ENCODE assay signal across 7 cellular contexts in genomic region chr5:177431317-177432142, GRCh38. TPM values are rescaled to one million over a fixed set of nuclear protein-coding genes. Genes with fewer than 3 reads are reported as not detected.
DNase-seq lines count a peak whose midpoint lies in the region; ATAC-seq and TF ChIP-seq lines count a peak whose summit lies in the region.

No MANE protein-coding gene starts in this region.

- H3K9me3 Mint-ChIP-seq in endodermal cell, result no peaks in the 10 kb centered on the region

- H3K27ac ChIP-seq in endodermal cell (ENCODE audit: low read depth, low read length), result no peak overlapping the region

- H3K4me1 ChIP-seq in endodermal cell (ENCODE audit: control insufficient read depth, insufficient read depth, low read length), result no peaks in the 10 kb centered on the region

- H3K27me3 Mint-ChIP-seq in endodermal cell (ENCODE audit: insufficient read depth), result no peaks in the 10 kb centered on the region

- no peak overlapping the region for H3K27ac Mint-ChIP-seq in endodermal cell

- H3K36me3 Mint-ChIP-seq in endodermal cell (ENCODE audit: low read depth), result peaks cover 24% of the 10 kb centered on the region

- no peak overlapping the region for H3K9ac ChIP-seq in endodermal cell (ENCODE audit: extremely low read depth, low read length, poor library complexity, severe bottlenecking)

- intact Hi-C loops in Right ventricle myocardium superior (cut with DNase I), result no loop called here

- no peak overlapping the region for H3K4me3 Mint-ChIP-seq in endodermal cell

- no peak for TF ChIP-seq CTCF in foreskin fibroblast (IDR thresholded peaks at IDR 0.05; ENCODE audit: low read depth, low read length)
- no peak for TF ChIP-seq CTCF in endodermal cell (conservative IDR thresholded peaks at IDR 0.05)

- H3K4me3 ChIP-seq in foreskin fibroblast (ENCODE audit: low read depth in 1 of 2, low read length in 2 of 2) (no peak overlapping the region), endodermal cell (ENCODE audit: low read length) (no peak overlapping the region)

- H3K4me1 Mint-ChIP-seq in endodermal cell, result peaks cover 6% of the 10 kb centered on the region

- peak; percentile 27 to 35 for DNase-seq in activated CD4-positive, alpha-beta T cell treated with anti-CD3 and anti-CD28 coated beads, Interleukin-2, amount 50 U/mL, for 4 hours
- peak; percentile 67 for DNase-seq in Right ventricle myocardium superior
- DNase-seq in stimulated activated naive CD8-positive, alpha-beta T cell treated with anti-CD3 and anti-CD28 coated beads, Interleukin-15, Interleukin-2, amounts not matched to agents 100 U/mL and 50 U/mL, for 24 hours, result peak; percentile 84
- DNase-seq in foreskin fibroblast, result no peak
- DNase-seq in endodermal cell, result no peak

- H3K27me3 ChIP-seq in endodermal cell (ENCODE audit: control insufficient read depth, insufficient read depth, low read length, poor library complexity, severe bottlenecking), result no peaks in the 10 kb centered on the region

- no peaks in the 10 kb centered on the region for H3K9me3 ChIP-seq in endodermal cell (ENCODE audit: control insufficient read depth, low read length)

- peaks cover 22% of the 10 kb centered on the region for H3K36me3 ChIP-seq in endodermal cell (ENCODE audit: control insufficient read depth, insufficient read depth, low read length)

- 96 to 99% methylated on average over 19 to 29 of the region's 29 CpGs for WGBS in endodermal cell (ENCODE audit: insufficient coverage in 1 of 2, insufficient read length in 1 of 2), 2 experiments

- ATAC-seq in GM19438 (IDR thresholded peaks at IDR 0.05; ENCODE audit: low read depth, unreplicated experiment) (peak; percentile 52), HG03378 (IDR thresholded peaks at IDR 0.05; ENCODE audit: unreplicated experiment) (peak; percentile 38), Right ventricle myocardium superior (ENCODE audit: poor library complexity) (peak; percentile 6)
- ATAC-seq in stimulated activated naive CD8-positive, alpha-beta T cell treated with anti-CD3 and anti-CD28 coated beads, Interleukin-15, Interleukin-2, amounts not matched to agents 100 U/mL and 50 U/mL, for 24 hours, result peak; percentile 60

RNA-seq across cellular contexts. Expression of gene GRK6, which starts 5.1 kb away (rescaled TPM):
- 16.0 TPM for total RNA-seq in Right ventricle myocardium superior
- total RNA-seq in endodermal cell, result 10 to 100 TPM; 51.6 to 66.8 TPM
- 31.2 TPM for polyA plus RNA-seq in endodermal cell (2013, experiment 1 of 2)
- polyA plus RNA-seq in endodermal cell (2013, experiment 2 of 2), result 29.2 TPM

RNA-seq across cellular contexts. Expression of gene PRR7, which starts 15.1 kb away (rescaled TPM):
- total RNA-seq in Right ventricle myocardium superior (0.59 TPM), endodermal cell (1 to 10 TPM; 4.7 to 8.0 TPM)
- 8.2 TPM for polyA plus RNA-seq in endodermal cell (2013, experiment 1 of 2)
- polyA plus RNA-seq in endodermal cell (2013, experiment 2 of 2), result 8.7 TPM

RNA-seq across cellular contexts. Expression of gene F12, which starts 22.2 kb away (rescaled TPM):
- not detected for total RNA-seq in Right ventricle myocardium superior
- 1 to 10 TPM in 1 of 2 donors, under 1 TPM in 1; 0.95 to 2.9 TPM for total RNA-seq in endodermal cell
- 0.75 TPM for polyA plus RNA-seq in endodermal cell (2013, experiment 1 of 2)
- 0.46 TPM for polyA plus RNA-seq in endodermal cell (2013, experiment 2 of 2)

RNA-seq across cellular contexts. Expression of gene PFN3, which starts 31.1 kb away (rescaled TPM):
- not detected for total RNA-seq in Right ventricle myocardium superior
- not detected for total RNA-seq in endodermal cell
- polyA plus RNA-seq in endodermal cell (2013, experiment 1 of 2), result not detected
- polyA plus RNA-seq in endodermal cell (2013, experiment 2 of 2), result not detected

RNA-seq across cellular contexts. Expression of gene DBN1, which starts 41.9 kb away (rescaled TPM):
- total RNA-seq in Right ventricle myocardium superior, result 24.2 TPM
- 100 to 1,000 TPM; 322 to 383 TPM for total RNA-seq in endodermal cell
- polyA plus RNA-seq in endodermal cell (2013, experiment 1 of 2), result 285 TPM
- polyA plus RNA-seq in endodermal cell (2013, experiment 2 of 2), result 272 TPM

Comparison
In these comparisons a context has a peak if more than half of its experiments do, and no peak if none do; other contexts are left out.
1. ATAC-seq: peak in every context shown above with its lines; median percentile 60 in stimulated activated naive CD8-positive, alpha-beta T cell treated with anti-CD3 and anti-CD28 coated beads, Interleukin-15, Interleukin-2, amounts not matched to agents 100 U/mL and 50 U/mL, for 24 hours; 52 in GM19438; 38 in HG03378; 6 in Right ventricle myocardium superior.
2. DNase-seq: peak in activated CD4-positive, alpha-beta T cell treated with anti-CD3 and anti-CD28 coated beads, Interleukin-2, amount 50 U/mL, for 4 hours (2 of 2), Right ventricle myocardium superior (single experiment) and stimulated activated naive CD8-positive, alpha-beta T cell treated with anti-CD3 and anti-CD28 coated beads, Interleukin-15, Interleukin-2, amounts not matched to agents 100 U/mL and 50 U/mL, for 24 hours (single experiment); none in foreskin fibroblast (0 of 2) and endodermal cell (single experiment).